Comparison of ENCODE assay signal across 12 cellular contexts in genomic region chr15:65423150-65423976, GRCh38. TPM values are rescaled to one million over a fixed set of nuclear protein-coding genes. Genes with fewer than 3 reads are reported as not detected.
A peak's percentile ranks its signal among the peaks of the same experiment; 100 is the strongest.
DNase-seq lines count a peak whose midpoint lies in the region; TF ChIP-seq lines count a peak whose summit lies in the region.
"Had no signal": no experiment of that assay in that cellular context is flagged by ENCODE, and none has a peak within 500 bp of the region (broad histone marks: within the 10 kb centered on the region; RNA-seq: fewer than 3 reads in every experiment).

No MANE protein-coding gene starts in this region.

- no peaks in the 10 kb centered on the region for H3K36me3 Mint-ChIP-seq in progenitor cell of endocrine pancreas (ENCODE audit: insufficient read depth)

- H3K27me3 ChIP-seq in SJCRH30 (no peaks in the 10 kb centered on the region), esophagus muscularis mucosa (peaks cover 0 to 22% (median 0%) of the 10 kb centered on the region in 4 donors)

- H3K27ac ChIP-seq in SJCRH30 (peak overlapping the region; percentile 90), esophagus muscularis mucosa (replicated peaks in 1 of 4) (peak overlapping the region in 3 of 4 donors; percentile 23 to 58 (median 48))

- H3K9me3 ChIP-seq in SJCRH30 (replicated peaks): no peaks in the 10 kb centered on the region
- no peaks in the 10 kb centered on the region for H3K9me3 ChIP-seq in esophagus muscularis mucosa

- H3K4me1 ChIP-seq in SJCRH30 (peaks cover 18% of the 10 kb centered on the region; the same call in 1 of the 2 replicates), esophagus muscularis mucosa (peaks cover 15 to 31% (median 26%) of the 10 kb centered on the region in 4 donors)

- H3K27me3 Mint-ChIP-seq in progenitor cell of endocrine pancreas: peaks cover 44% of the 10 kb centered on the region

- TF ChIP-seq EP300 in esophagus muscularis mucosa (IDR thresholded peaks at IDR 0.05): no peak

- intact Hi-C loops in esophagus muscularis mucosa (cut with DNase I): no loop called here

- no peak for TF ChIP-seq CTCF in esophagus muscularis mucosa (IDR thresholded peaks at IDR 0.05)
- no peak for TF ChIP-seq CTCF in progenitor cell of endocrine pancreas (IDR thresholded peaks at IDR 0.05; ENCODE audit: unreplicated experiment)

- no peak for TF ChIP-seq POLR2A in esophagus muscularis mucosa (IDR thresholded peaks at IDR 0.05; ENCODE audit: low read depth)

- 38% methylated on average over 24 of the region's 28 CpGs for WGBS in esophagus muscularis mucosa

- H3K36me3 ChIP-seq in SJCRH30 (no peaks in the 10 kb centered on the region), esophagus muscularis mucosa (no peaks in the 10 kb centered on the region)

- no peaks in the 10 kb centered on the region for H3K9me3 Mint-ChIP-seq in progenitor cell of endocrine pancreas (ENCODE audit: low read depth)

- peak overlapping the region; percentile 92 for H3K27ac Mint-ChIP-seq in progenitor cell of endocrine pancreas

- peak; percentile 56 for DNase-seq in ELF-1 (ENCODE audit: low read depth, low spot score)
- peak; percentile 33 to 61 for DNase-seq in SJCRH30
- DNase-seq in esophagus muscularis mucosa (ENCODE audit: extremely low spot score): no peak
- no peak for DNase-seq in progenitor cell of endocrine pancreas (ENCODE audit: low spot score, unreplicated experiment)
- DNase-seq in UCSD-AML1 (lab: John Stamatoyannopoulos, UW; ENCODE audit: unreplicated experiment): no peak
- no peak for DNase-seq in AG20443 (ENCODE audit: low spot score)
- no peak for DNase-seq in iPS-NIHi7 (ENCODE audit: extremely low spot score)
- no peak for DNase-seq in NCI-H510A (lab: John Stamatoyannopoulos, UW)
- DNase-seq: cerebellar nuclear complex, GOT3 had no signal

- peaks cover 28% of the 10 kb centered on the region for H3K4me1 Mint-ChIP-seq in progenitor cell of endocrine pancreas (ENCODE audit: low read depth)

- H3K4me3 ChIP-seq in SJCRH30 (peak overlapping the region; percentile 95), esophagus muscularis mucosa (peak overlapping the region; percentile 56 to 71 (median 62))

- H3K4me3 Mint-ChIP-seq in progenitor cell of endocrine pancreas (ENCODE audit: low read depth): peak overlapping the region; percentile 86

RNA-seq across cellular contexts. Expression of gene IGDCC4, which starts 0.6 kb away (rescaled TPM):
- total RNA-seq in SJCRH30 (2014; rRNA removed; shearing (Covaris generic)): 7.3 and 8.6 TPM in 2 replicates
- total RNA-seq in esophagus muscularis mucosa (1 to 10 TPM in 3 of 4 donors, under 1 TPM in 1; 0.52 to 2.8 (median 2.2) TPM), progenitor cell of endocrine pancreas (11.5 and 12.8 TPM in 2 replicates)

RNA-seq across cellular contexts. Expression of gene IGDCC3, which starts 45.6 kb away (rescaled TPM):
- total RNA-seq in SJCRH30 (2014; rRNA removed; shearing (Covaris generic)): 6.6 and 8.7 TPM in 2 replicates
- total RNA-seq in esophagus muscularis mucosa: under 1 TPM in 1 of 4 donors, not detected in 3; 0.17 TPM
- 125 and 138 TPM in 2 replicates for total RNA-seq in progenitor cell of endocrine pancreas
- total RNA-seq: mononuclear cell; T-helper 1 cell treated with Interleukin-12 subunit alpha and Interleukin-12 subunit beta and Interleukin-4 antibody, amounts not matched to agents 30 ng/mL and 1 ng/mL, for 36 hours had no signal

Comparison
In these comparisons a context has a peak if more than half of its experiments do, and no peak if none do; other contexts are left out.
1. DNase-seq: peak in ELF-1 (single experiment) and SJCRH30 (2 of 2); none in esophagus muscularis mucosa (single experiment), progenitor cell of endocrine pancreas (single experiment), UCSD-AML1 (single experiment), AG20443 (single experiment), iPS-NIHi7 (single experiment) and NCI-H510A (single experiment).
2. RNA of gene IGDCC3, which starts 45.6 kb away (total RNA-seq): 125 to 138 TPM in progenitor cell of endocrine pancreas; 6.6 to 8.7 TPM in SJCRH30 and 0.17 TPM in esophagus muscularis mucosa; every median in the first group is over 10 times any median in the second.